11 cellular contexts compared by ENCODE assay signal in the genomic region with DNA sequence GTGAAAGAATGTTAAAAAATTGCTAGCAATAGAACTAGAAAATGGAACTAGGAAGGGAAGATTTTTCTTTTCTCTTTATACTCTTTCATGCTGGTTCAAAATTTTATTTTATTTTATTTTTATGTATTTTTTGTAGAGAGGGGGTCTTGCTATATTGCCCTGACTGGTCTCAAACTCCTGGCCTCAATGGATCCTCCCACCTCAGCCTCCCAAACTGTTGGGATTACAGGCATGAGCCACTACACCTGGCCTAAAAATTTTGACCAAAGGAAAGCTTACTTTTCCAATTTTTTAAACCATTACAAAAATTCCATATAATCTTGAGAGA. TPM values are rescaled to one million over a fixed set of nuclear protein-coding genes. Genes with fewer than 3 reads are reported as not detected.
DNase-seq lines count a peak whose midpoint lies in the region; ATAC-seq, FAIRE-seq and TF ChIP-seq lines count a peak whose summit lies in the region.
"Had no signal": no experiment of that assay in that cellular context is flagged by ENCODE, and none has a peak within 500 bp of the region (broad histone marks: within the 10 kb centered on the region; RNA-seq: fewer than 3 reads in every experiment).

No MANE protein-coding gene starts in this region.

- no peaks in the 10 kb centered on the region for H3K27me3 ChIP-seq in suprapubic skin

- no peaks in the 10 kb centered on the region for H3K9me3 Mint-ChIP-seq in activated CD4-positive, alpha-beta memory T cell treated with anti-CD3 and anti-CD28 coated beads for 36 hours
- no peaks in the 10 kb centered on the region for H3K9me3 Mint-ChIP-seq in activated CD4-positive, alpha-beta memory T cell treated with anti-CD3 and anti-CD28 coated beads, Interleukin-2, amount 10 ng/mL, durations not matched to agents 7 days and 5 days
- H3K9me3 Mint-ChIP-seq in activated naive CD8-positive, alpha-beta T cell treated with anti-CD3 and anti-CD28 coated beads for 36 hours: no peaks in the 10 kb centered on the region
- no peaks in the 10 kb centered on the region for H3K9me3 Mint-ChIP-seq in memory B cell
- H3K9me3 Mint-ChIP-seq: central memory CD8-positive, alpha-beta T cell had no signal

- H3K36me3 Mint-ChIP-seq in activated CD4-positive, alpha-beta memory T cell treated with anti-CD3 and anti-CD28 coated beads for 36 hours: no peaks in the 10 kb centered on the region
- H3K36me3 Mint-ChIP-seq in activated CD4-positive, alpha-beta memory T cell treated with anti-CD3 and anti-CD28 coated beads, Interleukin-2, amount 10 ng/mL, durations not matched to agents 7 days and 5 days (ENCODE audit: low read depth): no peaks in the 10 kb centered on the region
- H3K36me3 Mint-ChIP-seq in activated naive CD8-positive, alpha-beta T cell treated with anti-CD3 and anti-CD28 coated beads for 36 hours: no peaks in the 10 kb centered on the region
- no peaks in the 10 kb centered on the region for H3K36me3 Mint-ChIP-seq in memory B cell

- peaks cover 33% of the 10 kb centered on the region for H3K4me1 ChIP-seq in suprapubic skin

- H3K4me3 Mint-ChIP-seq in activated CD4-positive, alpha-beta memory T cell treated with anti-CD3 and anti-CD28 coated beads for 36 hours: no peak overlapping the region
- no peak overlapping the region for H3K4me3 Mint-ChIP-seq in activated CD4-positive, alpha-beta memory T cell treated with anti-CD3 and anti-CD28 coated beads, Interleukin-2, amount 10 ng/mL, durations not matched to agents 7 days and 5 days
- no peak overlapping the region for H3K4me3 Mint-ChIP-seq in activated naive CD8-positive, alpha-beta T cell treated with anti-CD3 and anti-CD28 coated beads for 36 hours
- H3K4me3 Mint-ChIP-seq in memory B cell: no peak overlapping the region
- H3K4me3 Mint-ChIP-seq: central memory CD8-positive, alpha-beta T cell had no signal

- POLR2A ChIA-PET in activated CD4-positive, alpha-beta memory T cell treated with anti-CD3 and anti-CD28 coated beads for 36 hours (lab: Charles Lee): interaction anchor here (0.7 to 1.2 kb wide), 3 partner anchors 10 to 358 kb away, joined by 3 to 6 read pairs (median 3); a partner anchor contains a TSS
- POLR2A ChIA-PET in activated CD4-positive, alpha-beta memory T cell treated with anti-CD3 and anti-CD28 coated beads, Interleukin-2, amount 10 ng/mL, durations not matched to agents 7 days and 5 days (lab: Charles Lee): interaction anchor here (0.6 to 2.2 kb wide), 7 partner anchors 10 to 1530 kb away, joined by 3 to 16 read pairs (median 6); a partner anchor contains a TSS

- peaks cover 2% of the 10 kb centered on the region for H3K27me3 Mint-ChIP-seq in activated CD4-positive, alpha-beta memory T cell treated with anti-CD3 and anti-CD28 coated beads for 36 hours
- H3K27me3 Mint-ChIP-seq in activated CD4-positive, alpha-beta memory T cell treated with anti-CD3 and anti-CD28 coated beads, Interleukin-2, amount 10 ng/mL, durations not matched to agents 7 days and 5 days: peaks cover 15% of the 10 kb centered on the region
- no peaks in the 10 kb centered on the region for H3K27me3 Mint-ChIP-seq in activated naive CD8-positive, alpha-beta T cell treated with anti-CD3 and anti-CD28 coated beads for 36 hours
- H3K27me3 Mint-ChIP-seq in memory B cell: no peaks in the 10 kb centered on the region
- H3K27me3 Mint-ChIP-seq: central memory CD8-positive, alpha-beta T cell had no signal

- H3K4me3 ChIP-seq in suprapubic skin: no peak overlapping the region

- H3K4me1 Mint-ChIP-seq in activated CD4-positive, alpha-beta memory T cell treated with anti-CD3 and anti-CD28 coated beads for 36 hours (ENCODE audit: low read depth): peaks cover 11% of the 10 kb centered on the region
- peaks cover 14% of the 10 kb centered on the region for H3K4me1 Mint-ChIP-seq in activated CD4-positive, alpha-beta memory T cell treated with anti-CD3 and anti-CD28 coated beads, Interleukin-2, amount 10 ng/mL, durations not matched to agents 7 days and 5 days
- peaks cover 24% of the 10 kb centered on the region for H3K4me1 Mint-ChIP-seq in activated naive CD8-positive, alpha-beta T cell treated with anti-CD3 and anti-CD28 coated beads for 36 hours
- peaks cover 3% of the 10 kb centered on the region for H3K4me1 Mint-ChIP-seq in memory B cell
- H3K4me1 Mint-ChIP-seq: central memory CD8-positive, alpha-beta T cell had no signal

- peak overlapping the region; percentile 58 for H3K27ac Mint-ChIP-seq in activated CD4-positive, alpha-beta memory T cell treated with anti-CD3 and anti-CD28 coated beads for 36 hours
- H3K27ac Mint-ChIP-seq in activated CD4-positive, alpha-beta memory T cell treated with anti-CD3 and anti-CD28 coated beads, Interleukin-2, amount 10 ng/mL, durations not matched to agents 7 days and 5 days: no peak overlapping the region
- H3K27ac Mint-ChIP-seq in activated naive CD8-positive, alpha-beta T cell treated with anti-CD3 and anti-CD28 coated beads for 36 hours: peak overlapping the region; percentile 84
- peak overlapping the region; percentile 38 for H3K27ac Mint-ChIP-seq in memory B cell

- no peak for DNase-seq in activated CD4-positive, alpha-beta memory T cell treated with anti-CD3 and anti-CD28 coated beads for 36 hours
- DNase-seq in activated CD4-positive, alpha-beta memory T cell treated with anti-CD3 and anti-CD28 coated beads, Interleukin-2, amount 10 ng/mL, durations not matched to agents 7 days and 5 days: no peak
- no peak for DNase-seq in activated naive CD8-positive, alpha-beta T cell treated with anti-CD3 and anti-CD28 coated beads for 36 hours
- no peak for DNase-seq in memory B cell (ENCODE audit: low spot score in 2 of 2)
- no peak for DNase-seq in suprapubic skin (ENCODE audit: low spot score in 2 of 2)
- no peak for DNase-seq in Kasumi-1 (lab: John Stamatoyannopoulos, UW)
- DNase-seq in NCI-H1105 treated with DMSO at 0.1 percent for 48 hours (lab: John Stamatoyannopoulos, UW): no peak
- DNase-seq in frontal cortex (ENCODE audit: low spot score in 2 of 2): no peak

- FAIRE-seq in frontal cortex (lab: Jason Lieb, UNC): no peak

- TF ChIP-seq CTCF in suprapubic skin (IDR thresholded peaks at IDR 0.05): no peak

- H3K9me3 ChIP-seq in suprapubic skin: no peaks in the 10 kb centered on the region

- CTCF ChIA-PET in activated CD4-positive, alpha-beta memory T cell treated with anti-CD3 and anti-CD28 coated beads for 36 hours (lab: Charles Lee): interaction anchor here (0.7 to 3.4 kb wide), 58 partner anchors 8 to 360 kb away, joined by 3 to 29 read pairs (median 5); a partner anchor contains a TSS
- CTCF ChIA-PET in activated CD4-positive, alpha-beta memory T cell treated with anti-CD3 and anti-CD28 coated beads, Interleukin-2, amount 10 ng/mL, durations not matched to agents 7 days and 5 days (lab: Charles Lee): interaction anchor here (0.6 to 3.1 kb wide), 34 partner anchors 8 to 535 kb away, joined by 3 to 39 read pairs (median 4); a partner anchor contains a TSS

- no peak for ATAC-seq in memory B cell (ENCODE audit: low read depth)

- TF ChIP-seq EP300 in suprapubic skin (IDR thresholded peaks at IDR 0.05): no peak

- no peaks in the 10 kb centered on the region for H3K36me3 ChIP-seq in suprapubic skin

- no peak for TF ChIP-seq POLR2A in suprapubic skin (IDR thresholded peaks at IDR 0.05)

- intact Hi-C loops in activated CD4-positive, alpha-beta memory T cell treated with anti-CD3 and anti-CD28 coated beads for 36 hours (cut with micrococcal nuclease): loop anchor here (1.0 to 5.0 kb wide), 4 partner anchors 41 to 359 kb away; no protein-coding TSS in a partner anchor

- peak overlapping the region; percentile 79 for H3K27ac ChIP-seq in suprapubic skin

RNA-seq across cellular contexts. Expression of a gene that starts 10.0 kb away (rescaled TPM):
- total RNA-seq in activated CD4-positive, alpha-beta memory T cell treated with anti-CD3 and anti-CD28 coated beads for 36 hours: 10 to 100 TPM; 39.5 to 42.5 TPM
- 10 to 100 TPM; 40.4 to 40.8 TPM for total RNA-seq in activated CD4-positive, alpha-beta memory T cell treated with anti-CD3 and anti-CD28 coated beads, Interleukin-2, amount 10 ng/mL, durations not matched to agents 7 days and 5 days
- total RNA-seq in activated naive CD8-positive, alpha-beta T cell treated with anti-CD3 and anti-CD28 coated beads for 36 hours: 10 to 100 TPM; 54.4 to 55.4 TPM
- total RNA-seq in suprapubic skin (10 to 100 TPM; 16.9 to 25.4 (median 19.3) TPM), frontal cortex (110 TPM)

RNA-seq across cellular contexts. Expression of a gene that starts 28.6 kb away (rescaled TPM):
- 100 to 1,000 TPM; 147 to 152 TPM for total RNA-seq in activated CD4-positive, alpha-beta memory T cell treated with anti-CD3 and anti-CD28 coated beads for 36 hours
- total RNA-seq in activated CD4-positive, alpha-beta memory T cell treated with anti-CD3 and anti-CD28 coated beads, Interleukin-2, amount 10 ng/mL, durations not matched to agents 7 days and 5 days: 100 to 1,000 TPM; 149 to 152 TPM
- 100 to 1,000 TPM; 182 to 183 TPM for total RNA-seq in activated naive CD8-positive, alpha-beta T cell treated with anti-CD3 and anti-CD28 coated beads for 36 hours
- total RNA-seq in suprapubic skin (10 to 100 TPM; 33.2 to 69.1 (median 50.1) TPM), frontal cortex (49.3 TPM)

RNA-seq across cellular contexts. Expression of a gene that starts 44.2 kb away (rescaled TPM):
- under 1 TPM; 0.58 to 0.86 TPM for total RNA-seq in activated CD4-positive, alpha-beta memory T cell treated with anti-CD3 and anti-CD28 coated beads for 36 hours
- 1 to 10 TPM; 1.3 to 1.8 TPM for total RNA-seq in activated CD4-positive, alpha-beta memory T cell treated with anti-CD3 and anti-CD28 coated beads, Interleukin-2, amount 10 ng/mL, durations not matched to agents 7 days and 5 days
- 1 to 10 TPM in 1 of 2 experiments, under 1 TPM in 1; 0.70 to 1.2 TPM for total RNA-seq in activated naive CD8-positive, alpha-beta T cell treated with anti-CD3 and anti-CD28 coated beads for 36 hours
- total RNA-seq in suprapubic skin (1 to 10 TPM in 1 of 4 donors, under 1 TPM in 1, not detected in 2; 0.98 to 1.5 TPM), frontal cortex (not detected)
- total RNA-seq: fibroblast of villous mesenchyme, urinary bladder had no signal

RNA-seq across cellular contexts. Expression of a gene that starts 56.3 kb away (rescaled TPM):
- total RNA-seq in activated CD4-positive, alpha-beta memory T cell treated with anti-CD3 and anti-CD28 coated beads for 36 hours: 10 to 100 TPM; 43.3 to 47.1 TPM
- 10 to 100 TPM; 36.0 to 36.7 TPM for total RNA-seq in activated CD4-positive, alpha-beta memory T cell treated with anti-CD3 and anti-CD28 coated beads, Interleukin-2, amount 10 ng/mL, durations not matched to agents 7 days and 5 days
- 10 to 100 TPM; 70.1 to 73.2 TPM for total RNA-seq in activated naive CD8-positive, alpha-beta T cell treated with anti-CD3 and anti-CD28 coated beads for 36 hours
- 10 to 100 TPM in 3 of 4 donors, 1 to 10 TPM in 1; 9.8 to 24.0 (median 19.7) TPM for total RNA-seq in suprapubic skin
- total RNA-seq in frontal cortex: 13.0 TPM

RNA-seq across cellular contexts. Expression of a gene that starts 56.5 kb away (rescaled TPM):
- 10 to 100 TPM; 25.4 to 27.9 TPM for total RNA-seq in activated CD4-positive, alpha-beta memory T cell treated with anti-CD3 and anti-CD28 coated beads for 36 hours
- 10 to 100 TPM; 30.6 to 30.7 TPM for total RNA-seq in activated CD4-positive, alpha-beta memory T cell treated with anti-CD3 and anti-CD28 coated beads, Interleukin-2, amount 10 ng/mL, durations not matched to agents 7 days and 5 days
- total RNA-seq in activated naive CD8-positive, alpha-beta T cell treated with anti-CD3 and anti-CD28 coated beads for 36 hours: 10 to 100 TPM; 30.2 to 31.8 TPM
- 10 to 100 TPM; 45.3 to 70.4 (median 57.0) TPM for total RNA-seq in suprapubic skin
- 41.6 TPM for total RNA-seq in frontal cortex
